In the genomic region with DNA sequence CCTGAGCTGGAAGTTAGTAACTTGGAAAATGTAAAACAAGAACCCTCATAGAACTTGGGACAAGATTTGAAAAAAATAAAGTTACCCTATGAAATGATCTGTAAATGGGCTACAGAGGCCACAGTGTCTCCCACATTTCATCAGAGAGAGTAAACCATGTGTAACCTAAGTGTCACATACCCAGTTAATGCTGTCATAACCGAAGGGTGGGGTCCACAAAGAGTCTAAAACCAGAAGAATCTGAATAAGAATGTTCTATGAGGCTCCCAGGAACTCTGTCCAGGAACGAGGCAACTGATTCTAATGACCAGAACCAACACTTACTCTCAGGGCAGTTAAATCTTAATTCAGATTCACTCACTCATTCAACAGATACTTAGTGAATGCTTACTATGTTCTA, we compare ENCODE assay signal across 8 cellular contexts. TPM values are rescaled to one million over a fixed set of nuclear protein-coding genes. Genes with fewer than 3 reads are reported as not detected.
DNase-seq lines count a peak whose midpoint lies in the region; ATAC-seq lines count a peak whose summit lies in the region.

No MANE protein-coding gene starts in this region.

- H3K9me3 ChIP-seq in thymus (ENCODE audit: control insufficient read depth): peaks cover 2% of the 10 kb centered on the region

- H3K27me3 ChIP-seq in thymus (ENCODE audit: control insufficient read depth, insufficient read depth): no peaks in the 10 kb centered on the region

- H3K4me3 Mint-ChIP-seq in activated CD4-positive, alpha-beta T cell treated with anti-CD3 and anti-CD28 coated beads, Interleukin-2, amount 10 ng/mL, durations not matched to agents 7 days and 5 days: peak overlapping the region; percentile 97
- peak overlapping the region; percentile 92 for H3K4me3 Mint-ChIP-seq in activated CD8-positive, alpha-beta T cell treated with anti-CD3 and anti-CD28 coated beads, Interleukin-2, amount 10 ng/mL, durations not matched to agents 7 days and 5 days

- WGBS in thymus: 95% methylated on average over 2 of the region's 2 CpGs

- H3K36me3 Mint-ChIP-seq in activated CD4-positive, alpha-beta T cell treated with anti-CD3 and anti-CD28 coated beads, Interleukin-2, amount 10 ng/mL, durations not matched to agents 7 days and 5 days (ENCODE audit: low read depth): peaks cover 22% of the 10 kb centered on the region
- H3K36me3 Mint-ChIP-seq in activated CD8-positive, alpha-beta T cell treated with anti-CD3 and anti-CD28 coated beads, Interleukin-2, amount 10 ng/mL, durations not matched to agents 7 days and 5 days (ENCODE audit: low read depth): peaks cover 23% of the 10 kb centered on the region

- no peak overlapping the region for H3K4me3 ChIP-seq in thymus (ENCODE audit: low read length)

- peaks cover 24% of the 10 kb centered on the region for H3K4me1 ChIP-seq in thymus (ENCODE audit: control insufficient read depth, insufficient read depth, low read length)

- H3K4me1 Mint-ChIP-seq in activated CD4-positive, alpha-beta T cell treated with anti-CD3 and anti-CD28 coated beads, Interleukin-2, amount 10 ng/mL, durations not matched to agents 7 days and 5 days: peaks cover 45% of the 10 kb centered on the region
- H3K4me1 Mint-ChIP-seq in activated CD8-positive, alpha-beta T cell treated with anti-CD3 and anti-CD28 coated beads, Interleukin-2, amount 10 ng/mL, durations not matched to agents 7 days and 5 days (ENCODE audit: low read depth): peaks cover 45% of the 10 kb centered on the region

- no peak for DNase-seq in activated CD4-positive, alpha-beta T cell treated with anti-CD3 and anti-CD28 coated beads, Interleukin-2, amount 10 ng/mL, durations not matched to agents 7 days and 5 days
- no peak for DNase-seq in activated CD4-positive, alpha-beta T cell treated with anti-CD3 and anti-CD28 coated beads for 48 hours
- DNase-seq in activated CD8-positive, alpha-beta T cell treated with anti-CD3 and anti-CD28 coated beads, Interleukin-2, amount 10 ng/mL, durations not matched to agents 7 days and 5 days: no peak
- peak; percentile 20 for DNase-seq in iris pigment epithelial cell (ENCODE audit: low read depth)
- no peak for DNase-seq in stimulated activated naive CD4-positive, alpha-beta T cell (lab: John Stamatoyannopoulos, UW)
- no peak for DNase-seq in mucosa of gallbladder (ENCODE audit: low spot score)

- no peaks in the 10 kb centered on the region for H3K9me3 Mint-ChIP-seq in activated CD4-positive, alpha-beta T cell treated with anti-CD3 and anti-CD28 coated beads, Interleukin-2, amount 10 ng/mL, durations not matched to agents 7 days and 5 days
- no peaks in the 10 kb centered on the region for H3K9me3 Mint-ChIP-seq in activated CD8-positive, alpha-beta T cell treated with anti-CD3 and anti-CD28 coated beads, Interleukin-2, amount 10 ng/mL, durations not matched to agents 7 days and 5 days (ENCODE audit: insufficient read depth)

- no peak for ATAC-seq in activated CD8-positive, alpha-beta T cell treated with anti-CD3 and anti-CD28 coated beads, Interleukin-2, amount 10 ng/mL, durations not matched to agents 7 days and 5 days
- ATAC-seq in GM21390 (IDR thresholded peaks at IDR 0.05; ENCODE audit: unreplicated experiment): no peak

- POLR2A ChIA-PET in activated CD4-positive, alpha-beta T cell treated with anti-CD3 and anti-CD28 coated beads, Interleukin-2, amount 10 ng/mL, durations not matched to agents 7 days and 5 days (lab: Charles Lee): no interaction called here
- POLR2A ChIA-PET in activated CD8-positive, alpha-beta T cell treated with anti-CD3 and anti-CD28 coated beads, Interleukin-2, amount 10 ng/mL, durations not matched to agents 7 days and 5 days (lab: Charles Lee): no interaction called here

- H3K27me3 Mint-ChIP-seq in activated CD4-positive, alpha-beta T cell treated with anti-CD3 and anti-CD28 coated beads, Interleukin-2, amount 10 ng/mL, durations not matched to agents 7 days and 5 days: no peaks in the 10 kb centered on the region
- H3K27me3 Mint-ChIP-seq in activated CD8-positive, alpha-beta T cell treated with anti-CD3 and anti-CD28 coated beads, Interleukin-2, amount 10 ng/mL, durations not matched to agents 7 days and 5 days (ENCODE audit: low read depth): no peaks in the 10 kb centered on the region

- peak overlapping the region; percentile 99 for H3K27ac Mint-ChIP-seq in activated CD4-positive, alpha-beta T cell treated with anti-CD3 and anti-CD28 coated beads, Interleukin-2, amount 10 ng/mL, durations not matched to agents 7 days and 5 days
- H3K27ac Mint-ChIP-seq in activated CD8-positive, alpha-beta T cell treated with anti-CD3 and anti-CD28 coated beads, Interleukin-2, amount 10 ng/mL, durations not matched to agents 7 days and 5 days: peak overlapping the region; percentile 95

- peak overlapping the region; percentile 97 for H3K27ac ChIP-seq in thymus (ENCODE audit: low read depth)

- H3K36me3 ChIP-seq in thymus (ENCODE audit: control insufficient read depth, insufficient read depth): no peaks in the 10 kb centered on the region

- CTCF ChIA-PET in activated CD4-positive, alpha-beta T cell treated with anti-CD3 and anti-CD28 coated beads, Interleukin-2, amount 10 ng/mL, durations not matched to agents 7 days and 5 days (lab: Charles Lee): interaction anchor here (1.0 to 4.4 kb wide), 5 partner anchors 8 to 35 kb away, joined by 3 to 28 read pairs (median 4); no protein-coding TSS in a partner anchor
- CTCF ChIA-PET in activated CD8-positive, alpha-beta T cell treated with anti-CD3 and anti-CD28 coated beads, Interleukin-2, amount 10 ng/mL, durations not matched to agents 7 days and 5 days (lab: Charles Lee): interaction anchor here (0.7 to 8.7 kb wide), 7 partner anchors 12 to 404 kb away, joined by 3 to 235 read pairs (median 5); partner anchors contain the start of gene KDM3B

RNA-seq across cellular contexts. Expression of gene FAM13B, which starts 1.0 kb away (rescaled TPM):
- total RNA-seq in activated CD4-positive, alpha-beta T cell treated with anti-CD3 and anti-CD28 coated beads, Interleukin-2, amount 10 ng/mL, durations not matched to agents 7 days and 5 days: 10 to 100 TPM; 31.3 to 35.2 TPM
- 10 to 100 TPM; 37.7 to 39.7 TPM for total RNA-seq in activated CD8-positive, alpha-beta T cell treated with anti-CD3 and anti-CD28 coated beads, Interleukin-2, amount 10 ng/mL, durations not matched to agents 7 days and 5 days
- polyA plus RNA-seq in thymus: 16.9 TPM
- total RNA-seq in mucosa of gallbladder: 35.7 TPM

RNA-seq across cellular contexts. Expression of gene WNT8A, which starts 49.9 kb away (rescaled TPM):
- total RNA-seq in activated CD4-positive, alpha-beta T cell treated with anti-CD3 and anti-CD28 coated beads, Interleukin-2, amount 10 ng/mL, durations not matched to agents 7 days and 5 days: not detected
- total RNA-seq in activated CD8-positive, alpha-beta T cell treated with anti-CD3 and anti-CD28 coated beads, Interleukin-2, amount 10 ng/mL, durations not matched to agents 7 days and 5 days: not detected
- polyA plus RNA-seq in thymus: 0.09 TPM
- not detected for total RNA-seq in mucosa of gallbladder
